ENCODE assay signal across 9 cellular contexts in the genomic region with DNA sequence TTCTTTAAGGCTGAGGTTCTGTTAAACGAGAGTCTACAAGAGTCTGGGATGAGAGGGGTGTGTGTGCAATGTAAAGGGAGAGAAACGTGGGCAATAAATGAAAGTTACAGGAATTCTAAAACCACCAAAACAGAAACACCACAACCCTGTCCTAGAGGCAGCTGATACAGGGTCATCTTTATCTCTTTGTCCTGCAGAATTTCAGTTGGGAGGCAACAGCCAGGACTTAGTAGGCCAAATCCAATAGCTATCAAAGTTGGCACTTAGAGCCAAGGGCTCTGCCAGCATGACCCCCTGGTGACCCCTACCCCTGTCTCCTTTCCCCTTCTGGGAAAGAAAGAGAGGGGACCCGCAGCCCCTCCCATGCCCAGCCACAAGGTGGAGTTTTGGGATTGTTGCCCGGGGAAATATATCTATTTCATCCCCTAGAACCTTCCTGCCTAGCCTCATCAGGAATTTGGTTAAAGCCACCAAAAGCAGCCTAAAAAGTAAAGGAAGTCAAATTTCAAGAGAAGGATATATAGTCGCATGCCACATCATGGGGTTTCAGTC.
DNase-seq lines count a peak whose midpoint lies in the region; ATAC-seq, FAIRE-seq and TF ChIP-seq lines count a peak whose summit lies in the region.
"Had no signal": no experiment of that assay in that cellular context is flagged by ENCODE, and none has a peak within 500 bp of the region (broad histone marks: within the 10 kb centered on the region; RNA-seq: fewer than 3 reads in every experiment).

No MANE protein-coding gene starts in this region.

- TF ChIP-seq CTCF in OCI-LY3 (IDR thresholded peaks at IDR 0.05; ENCODE audit: low read depth, low read length) = peak; percentile 22
- TF ChIP-seq CTCF in endothelial cell of umbilical vein (IDR thresholded peaks at IDR 0.05; ENCODE audit: extremely low read depth in 1 of 2, insufficient read depth in 1 of 2, low read depth in 1 of 2, low read length in 2 of 2) = peak; percentile 11 to 39
- peak; percentile 23 for TF ChIP-seq CTCF in osteocyte (IDR thresholded peaks at IDR 0.05)

- no peaks in the 10 kb centered on the region for H3K9me3 Mint-ChIP-seq in osteocyte (ENCODE audit: unreplicated experiment)
- no peaks in the 10 kb centered on the region for H3K9me3 Mint-ChIP-seq in naive thymus-derived CD8-positive, alpha-beta T cell

- H3K27ac ChIP-seq in OCI-LY3 (ENCODE audit: low read length) (no peak overlapping the region), endothelial cell of umbilical vein (ENCODE audit: insufficient read depth, low read depth, low read length) (no peak overlapping the region)

- H3K4me1 Mint-ChIP-seq in osteocyte (ENCODE audit: unreplicated experiment) = no peaks in the 10 kb centered on the region
- H3K4me1 Mint-ChIP-seq in naive thymus-derived CD8-positive, alpha-beta T cell = peaks cover 19 to 49% (median 30%) of the 10 kb centered on the region in 4 donors

- H3K79me2 ChIP-seq in OCI-LY3 (ENCODE audit: low read length) = no peaks in the 10 kb centered on the region
- peaks cover 42% of the 10 kb centered on the region for H3K79me2 ChIP-seq in endothelial cell of umbilical vein (ENCODE audit: control insufficient read depth, insufficient read depth, low read length)

- BruUV-seq in endothelial cell of umbilical vein (replicated peaks; lab: Mats Ljungman, UMichigan) = no TSS peak

- no peak overlapping the region for H3K4me3 Mint-ChIP-seq in osteocyte (ENCODE audit: unreplicated experiment)
- H3K4me3 Mint-ChIP-seq in naive thymus-derived CD8-positive, alpha-beta T cell = no peak overlapping the region

- H2AFZ ChIP-seq in OCI-LY3 (ENCODE audit: low read depth, low read length) (no peak overlapping the region), endothelial cell of umbilical vein (ENCODE audit: low read depth, low read length) (no peak overlapping the region)

- H3K9ac ChIP-seq in OCI-LY3 (ENCODE audit: low read length) (no peak overlapping the region), endothelial cell of umbilical vein (replicated peaks; ENCODE audit: extremely low read depth, insufficient read depth, low read length) (no peak overlapping the region)

- H3K4me2 ChIP-seq in OCI-LY3 (ENCODE audit: low read length) = no peak overlapping the region
- H3K4me2 ChIP-seq in endothelial cell of umbilical vein (ENCODE audit: insufficient read depth, low read length) = no peak overlapping the region

- intact Hi-C loops in endothelial cell of umbilical vein (cut with micrococcal nuclease) = loop anchor here (1.0 kb wide), 1 partner anchor 176 kb away; no protein-coding TSS in a partner anchor

- dilution Hi-C loops in endothelial cell of umbilical vein (cut with MboI; ENCODE audit: extremely low pct_ligation_motif_present, low sequenced_read_pairs) = no loop called here

- H3K4me1 ChIP-seq in OCI-LY3 (ENCODE audit: low read length) (peaks cover 23% of the 10 kb centered on the region), endothelial cell of umbilical vein (ENCODE audit: control insufficient read depth, extremely low read depth, insufficient read depth, low read length) (peaks cover 15% of the 10 kb centered on the region)

- CTCF ChIA-PET in endothelial cell of umbilical vein (lab: Charles Lee) = interaction anchor here (0.6 to 4.2 kb wide), 11 partner anchors 10 to 201 kb away, joined by 3 to 34 read pairs (median 3); a partner anchor contains a TSS

- H3K36me3 ChIP-seq in OCI-LY3 (replicated peaks; ENCODE audit: low read depth, low read length) (no peaks in the 10 kb centered on the region), endothelial cell of umbilical vein (ENCODE audit: control insufficient read depth in 2 of 2, extremely low read depth in 1 of 2, insufficient read depth in 2 of 2, low read length in 2 of 2) (no peaks in the 10 kb centered on the region)

- peaks cover 12% of the 10 kb centered on the region for H3K27me3 ChIP-seq in OCI-LY3 (ENCODE audit: low read depth, low read length)
- no peaks in the 10 kb centered on the region for H3K27me3 ChIP-seq in endothelial cell of umbilical vein (ENCODE audit: control insufficient read depth in 2 of 2, insufficient read depth in 2 of 2, low read length in 2 of 2)

- H3K9me3 ChIP-seq in OCI-LY3 (ENCODE audit: insufficient read depth, low read length) (no peaks in the 10 kb centered on the region; the same call in 1 of the 2 replicates), endothelial cell of umbilical vein (replicated peaks; ENCODE audit: control insufficient read depth, insufficient read depth, low read length) (no peaks in the 10 kb centered on the region)

- DNase-seq in GM03348 (ENCODE audit: low spot score) (peak; percentile 25), endothelial cell of umbilical vein (ENCODE audit: low read depth, low spot score) (no peak), osteocyte (ENCODE audit: extremely low spot score, unreplicated experiment) (no peak)
- DNase-seq in stimulated activated CD4-positive, alpha-beta T cell treated with anti-CD3 and anti-CD28 coated beads, Interleukin-4, amount 100 ng/mL, for 24 hours = no peak
- no peak for DNase-seq in naive thymus-derived CD8-positive, alpha-beta T cell
- DNase-seq: activated effector memory CD4-positive, alpha-beta T cell treated with Interleukin-2 at 50 U/mL for 16 hours; T-helper 2 cell had no signal

- no peaks in the 10 kb centered on the region for H3K27me3 Mint-ChIP-seq in osteocyte (ENCODE audit: unreplicated experiment)
- H3K27me3 Mint-ChIP-seq in naive thymus-derived CD8-positive, alpha-beta T cell = no peaks in the 10 kb centered on the region

- no peak for ATAC-seq in naive thymus-derived CD8-positive, alpha-beta T cell
- no peak for ATAC-seq in HG02759 (IDR thresholded peaks at IDR 0.05; ENCODE audit: unreplicated experiment)

- H3K9me1 ChIP-seq in endothelial cell of umbilical vein (replicated peaks; ENCODE audit: control insufficient read depth, extremely low read depth, insufficient read depth, low read length) = no peaks in the 10 kb centered on the region

- POLR2A ChIA-PET in endothelial cell of umbilical vein (lab: Charles Lee) = no interaction called here
- POLR2A ChIA-PET in naive thymus-derived CD8-positive, alpha-beta T cell (lab: Charles Lee) = no interaction called here

- peaks cover 8% of the 10 kb centered on the region for H4K20me1 ChIP-seq in OCI-LY3 (ENCODE audit: insufficient read depth, low read length)
- H4K20me1 ChIP-seq in endothelial cell of umbilical vein (replicated peaks; ENCODE audit: control insufficient read depth, extremely low read depth, insufficient read depth, low read length) = no peaks in the 10 kb centered on the region

- H3K27ac Mint-ChIP-seq in osteocyte (ENCODE audit: unreplicated experiment) = no peak overlapping the region
- H3K27ac Mint-ChIP-seq in naive thymus-derived CD8-positive, alpha-beta T cell = peak overlapping the region in 2 of 10 donors; percentile 4 to 54

- no peak for FAIRE-seq in endothelial cell of umbilical vein (lab: Jason Lieb, UNC)

- no peak for TF ChIP-seq POLR2A in endothelial cell of umbilical vein (IDR thresholded peaks at IDR 0.05; ENCODE audit: low read depth, low read length)

- no peak overlapping the region for H3K4me3 ChIP-seq in OCI-LY3 (ENCODE audit: low read length)
- no peak overlapping the region for H3K4me3 ChIP-seq in endothelial cell of umbilical vein (replicated peaks in 1 of 3; ENCODE audit: insufficient read depth in 1 of 3, low read depth in 1 of 3, low read length in 3 of 3)

- no peaks in the 10 kb centered on the region for H3K36me3 Mint-ChIP-seq in osteocyte (ENCODE audit: unreplicated experiment)
- peaks cover 0 to 21% (median 9%) of the 10 kb centered on the region in 3 donors for H3K36me3 Mint-ChIP-seq in naive thymus-derived CD8-positive, alpha-beta T cell

TF ChIP-seq in endothelial cell of umbilical vein, 7 proteins besides CTCF, POLR2A, EP300 and RAD21:
- TF ChIP-seq MYC (IDR thresholded peaks at IDR 0.05; ENCODE audit: low read depth, low read length) (no peak), GATA2 (IDR thresholded peaks at IDR 0.05; ENCODE audit: insufficient read depth, insufficient read length, low read depth, low read length) (no peak)
